ENCODE assay signal across 27 cellular contexts in genomic region chr5:175629793-175630192, GRCh38. TPM values are rescaled to one million over a fixed set of nuclear protein-coding genes. Genes with fewer than 3 reads are reported as not detected.
"Had no signal": no experiment of that assay in that cellular context is flagged by ENCODE, and none has a peak within 500 bp of the region (broad histone marks: within the 10 kb centered on the region; RNA-seq: fewer than 3 reads in every experiment).

No MANE protein-coding gene starts in this region.

- FAIRE-seq: colon, TTC549 had no signal

- DNase-seq: activated B cell treated with CpG ODN at 0.5 μM for 24 hours; activated CD4-positive, alpha-beta memory T cell treated with anti-CD3 and anti-CD28 coated beads, Interleukin-2, amount 10 ng/mL, durations not matched to agents 7 days and 5 days; activated CD4-positive, alpha-beta T cell treated with anti-CD3 and anti-CD28 coated beads for 1 hour; activated CD4-positive, alpha-beta T cell treated with anti-CD3 and anti-CD28 coated beads for 36 hours; activated CD4-positive, alpha-beta T cell treated with anti-CD3 and anti-CD28 coated beads for 48 hours; activated CD4-positive, alpha-beta T cell treated with anti-CD3 and anti-CD28 coated beads, Interleukin-2, amount 10 ng/mL, durations not matched to agents 7 days and 5 days; activated CD4-positive, alpha-beta T cell treated with anti-CD3 and anti-CD28 coated beads, Interleukin-2, amount 50 U/mL, for 48 hours; activated CD8-positive, alpha-beta memory T cell treated with anti-CD3 and anti-CD28 coated beads for 24 hours; activated CD8-positive, alpha-beta memory T cell treated with anti-CD3 and anti-CD28 coated beads, Interleukin-2, amount 10 ng/mL, durations not matched to agents 7 days and 5 days; activated CD8-positive, alpha-beta memory T cell treated with anti-CD3 and anti-CD28 coated beads, Interleukin-2, amount 50 U/mL, for 48 hours; activated CD8-positive, alpha-beta T cell treated with anti-CD3 and anti-CD28 coated beads, Interleukin-2, amount 10 ng/mL, durations not matched to agents 7 days and 5 days; activated effector memory CD4-positive, alpha-beta T cell treated with Interleukin-2 at 50 U/mL for 16 hours; activated gamma-delta T cell; activated naive CD4-positive, alpha-beta T cell treated with anti-CD3 and anti-CD28 coated beads, Interleukin-2, amount 10 ng/mL, durations not matched to agents 7 days and 5 days; activated naive CD4-positive, alpha-beta T cell treated with Interleukin-2 at 50 U/mL for 16 hours; activated naive CD8-positive, alpha-beta T cell treated with anti-CD3 and anti-CD28 coated beads, Interleukin-2, amount 10 ng/mL, durations not matched to agents 7 days and 5 days; activated naive CD8-positive, alpha-beta T cell treated with anti-CD3 and anti-CD28 coated beads, Interleukin-2, amount 50 U/mL, for 24 hours; activated T-cell treated with anti-CD3 and anti-CD28 coated beads, Interleukin-2, amount 50 U/mL, for 24 hours; activated T-cell treated with anti-CD3 and anti-CD28 coated beads, Interleukin-2, amount 50 U/mL, for 48 hours; amygdala; anterior cingulate cortex; central memory CD4-positive, alpha-beta T cell; T-helper 2 cell; T-helper 9 cell had no signal

- ATAC-seq: activated CD4-positive, alpha-beta T cell treated with anti-CD3 and anti-CD28 coated beads for 36 hours; activated CD8-positive, alpha-beta memory T cell treated with anti-CD3 and anti-CD28 coated beads, Interleukin-2, amount 10 ng/mL, durations not matched to agents 7 days and 5 days; activated CD8-positive, alpha-beta T cell treated with anti-CD3 and anti-CD28 coated beads, Interleukin-2, amount 10 ng/mL, durations not matched to agents 7 days and 5 days; activated naive CD8-positive, alpha-beta T cell treated with anti-CD3 and anti-CD28 coated beads, Interleukin-2, amount 50 U/mL, for 24 hours had no signal

- H3K36me3 ChIP-seq: ascending aorta had no signal

- H3K27me3 ChIP-seq: ascending aorta had no signal

- H3K4me3 ChIP-seq: ascending aorta had no signal

RNA-seq across cellular contexts. Expression of gene HRH2, which starts 28.1 kb away (rescaled TPM):
- total RNA-seq: activated B cell treated with CpG ODN at 0.5 μM for 24 hours had no signal
